Comparison of ENCODE assay signal across 8 cellular contexts in the genomic region with DNA sequence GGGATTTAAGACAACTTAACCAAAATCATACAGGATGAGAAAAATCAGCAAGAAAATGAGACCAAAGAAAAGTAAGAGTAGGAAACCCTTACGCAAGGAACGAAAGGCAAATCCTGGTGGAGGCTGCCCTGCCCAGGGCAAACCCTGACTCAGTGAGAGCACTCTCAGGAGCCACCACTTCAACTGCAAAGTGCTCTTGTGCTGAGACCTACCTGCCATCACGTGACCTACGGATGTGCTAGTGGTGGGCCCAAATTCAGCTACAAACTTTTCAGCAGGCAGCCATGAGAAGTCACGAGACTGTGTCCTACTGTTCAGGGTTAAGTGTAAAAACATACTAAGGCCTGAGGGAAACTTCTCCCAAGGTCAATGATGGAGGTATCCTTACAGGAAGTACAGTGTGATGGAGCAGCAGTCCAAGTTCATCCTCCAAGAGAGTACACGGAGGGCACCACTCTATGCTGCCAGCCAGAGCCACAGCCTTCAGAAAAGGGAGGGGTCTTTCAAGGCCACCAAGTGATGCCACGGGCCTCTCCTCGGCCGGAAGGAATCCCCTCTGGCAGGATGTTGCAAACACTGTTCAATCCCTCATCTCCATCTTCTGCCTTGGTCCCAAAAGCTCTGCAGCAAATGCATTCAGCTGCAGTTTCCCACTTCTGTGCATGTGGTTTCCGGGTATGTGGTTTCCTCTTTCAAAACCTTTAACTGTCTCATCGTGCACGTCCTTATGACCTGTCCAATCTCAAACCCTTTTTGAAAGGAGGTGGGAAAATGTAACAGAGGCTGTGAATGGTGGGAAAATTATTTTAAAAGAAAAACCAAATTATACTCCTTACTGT. TPM values are rescaled to one million over a fixed set of nuclear protein-coding genes. Genes with fewer than 3 reads are reported as not detected.
A peak's percentile ranks its signal among the peaks of the same experiment; 100 is the strongest.
DNase-seq lines count a peak whose midpoint lies in the region; ATAC-seq and TF ChIP-seq lines count a peak whose summit lies in the region.

No MANE protein-coding gene starts in this region.

- WGBS in sigmoid colon, 2 donors = 46 to 75% methylated on average over 12 of the region's 12 CpGs

- H3K4me1 ChIP-seq in sigmoid colon = peaks cover 0 to 45% (median 14%) of the 10 kb centered on the region in 4 donors

- DNase-seq in GM04504 (ENCODE audit: low read depth) (peak; percentile 36), LHCN-M2 (ENCODE audit: low read depth) (peak; percentile 69), germinal center (ENCODE audit: low spot score) (peak; percentile 72), sigmoid colon (no peak), NCI-H1436 (lab: John Stamatoyannopoulos, UW) (no peak)
- peak; percentile 40 for DNase-seq in activated CD8-positive, alpha-beta memory T cell treated with anti-CD3 and anti-CD28 coated beads, Interleukin-2, amount 50 U/mL, for 4 hours
- peak; percentile 15 to 70 (median 58) for DNase-seq in stimulated activated naive CD4-positive, alpha-beta T cell (lab: John Stamatoyannopoulos, UW)

- intact Hi-C loops in sigmoid colon (cut with DNase I) = no loop called here

- H3K9me3 ChIP-seq in sigmoid colon = no peaks in the 10 kb centered on the region

- no peak overlapping the region for H3K4me3 ChIP-seq in sigmoid colon

- TF ChIP-seq CTCF in sigmoid colon (IDR thresholded peaks at IDR 0.05) = no peak

- peak; percentile 67 for ATAC-seq in GM21528 (IDR thresholded peaks at IDR 0.05; ENCODE audit: low FRiP score, unreplicated experiment)

- TF ChIP-seq EP300 in sigmoid colon (IDR thresholded peaks at IDR 0.05) = no peak

- peak overlapping the region in 2 of 4 donors; percentile 15 to 31 for H3K27ac ChIP-seq in sigmoid colon

- TF ChIP-seq POLR2A in sigmoid colon (IDR thresholded peaks at IDR 0.05) = no peak

- H3K27me3 ChIP-seq in sigmoid colon = no peaks in the 10 kb centered on the region

- no peaks in the 10 kb centered on the region for H3K36me3 ChIP-seq in sigmoid colon

RNA-seq across cellular contexts. Expression of gene CHSY1, which starts 9.5 kb away (rescaled TPM):
- 20.5 and 21.8 TPM in 2 replicates for total RNA-seq in LHCN-M2 (2014; rRNA removed)
- 10.1 TPM for polyA plus RNA-seq in LHCN-M2 (2012)
- 10 to 100 TPM; 11.2 to 13.6 (median 12.6) TPM for total RNA-seq in sigmoid colon
- polyA plus RNA-seq in sigmoid colon = 1 to 10 TPM; 1.8 to 8.2 (median 2.3) TPM

RNA-seq across cellular contexts. Expression of gene SELENOS, which starts 34.9 kb away (rescaled TPM):
- 58.7 and 73.5 TPM in 2 replicates for total RNA-seq in LHCN-M2 (2014; rRNA removed)
- 56.2 TPM for polyA plus RNA-seq in LHCN-M2 (2012)
- total RNA-seq in sigmoid colon = 10 to 100 TPM; 39.3 to 62.1 (median 44.1) TPM
- polyA plus RNA-seq in sigmoid colon = 100 to 1,000 TPM in 1 of 3 donors, 10 to 100 TPM in 2; 55.9 to 127 (median 66.1) TPM

RNA-seq across cellular contexts. Expression of gene SNRPA1, which starts 52.7 kb away (rescaled TPM):
- total RNA-seq in LHCN-M2 (2014; rRNA removed) (25.1 and 25.4 TPM in 2 replicates), sigmoid colon (10 to 100 TPM; 26.0 to 40.5 (median 33.7) TPM)
- polyA plus RNA-seq in LHCN-M2 (2012) = 42.7 TPM
- polyA plus RNA-seq in sigmoid colon = 10 to 100 TPM; 57.7 to 76.3 (median 70.3) TPM

Comparison
In these comparisons a context has a peak if more than half of its experiments do, and no peak if none do; other contexts are left out.
1. DNase-seq: peak in GM04504 (single experiment), LHCN-M2 (single experiment), activated CD8-positive, alpha-beta memory T cell treated with anti-CD3 and anti-CD28 coated beads, Interleukin-2, amount 50 U/mL, for 4 hours (single experiment), germinal center (single experiment) and stimulated activated naive CD4-positive, alpha-beta T cell (6 of 6); none in sigmoid colon (single experiment) and NCI-H1436 (single experiment).